ENCODE assay signal across 8 cellular contexts in genomic region chr15:66765478-66766281, GRCh38.
DNase-seq lines count a peak whose midpoint lies in the region; ATAC-seq and TF ChIP-seq lines count a peak whose summit lies in the region.

No MANE protein-coding gene starts in this region.

- H3K4me2 ChIP-seq in BLaER1 (peak overlapping the region; percentile 65), trophoblast cell (ENCODE audit: low read length) (no peak overlapping the region)

- no peaks in the 10 kb centered on the region for H3K27me3 ChIP-seq in BLaER1
- H3K27me3 ChIP-seq in trophoblast cell (ENCODE audit: insufficient read depth, low read length): no peaks in the 10 kb centered on the region

- H3K14ac ChIP-seq in trophoblast cell (ENCODE audit: low read length): no peak overlapping the region

- H4K91ac ChIP-seq in trophoblast cell (ENCODE audit: low read depth, low read length): no peak overlapping the region

- no peak overlapping the region for H3K18ac ChIP-seq in trophoblast cell (ENCODE audit: low read length)

- H4K20me1 ChIP-seq in BLaER1: no peaks in the 10 kb centered on the region

- TF ChIP-seq POLR2A in NB4 (IDR thresholded peaks at IDR 0.05; ENCODE audit: extremely low read depth, insufficient read length): no peak

- H2AFZ ChIP-seq in trophoblast cell (ENCODE audit: insufficient read depth, low read length, poor library complexity): no peak overlapping the region

- H3K36me3 ChIP-seq in BLaER1: no peaks in the 10 kb centered on the region
- H3K36me3 ChIP-seq in trophoblast cell (ENCODE audit: control insufficient read depth in 1 of 2, insufficient read depth in 2 of 2, low read length in 2 of 2): peaks cover 28 to 61% of the 10 kb centered on the region in 2 experiments

- no peak overlapping the region for H2BK12ac ChIP-seq in trophoblast cell (ENCODE audit: low read length)

- peaks cover 2% of the 10 kb centered on the region for H3K79me1 ChIP-seq in trophoblast cell (ENCODE audit: low read length)

- DNase-seq in NB4 (ENCODE audit: low read depth): peak; percentile 82
- no peak for DNase-seq in chondrocyte (ENCODE audit: low spot score)
- no peak for DNase-seq in trophoblast cell
- no peak for DNase-seq in activated CD8-positive, alpha-beta memory T cell treated with anti-CD3 and anti-CD28 coated beads for 24 hours

- no peaks in the 10 kb centered on the region for H3K9me3 Mint-ChIP-seq in chondrocyte (ENCODE audit: low read depth)

- H3K4me1 ChIP-seq in BLaER1: peaks cover 60% of the 10 kb centered on the region
- peaks cover 18 to 41% of the 10 kb centered on the region in 2 experiments for H3K4me1 ChIP-seq in trophoblast cell (ENCODE audit: control insufficient read depth in 1 of 2, insufficient read depth in 2 of 2, low read length in 2 of 2)

- H3K79me2 ChIP-seq in trophoblast cell (ENCODE audit: control insufficient read depth, insufficient read depth, low read length, poor library complexity): peaks cover 7% of the 10 kb centered on the region

- H3K4me3 ChIP-seq in BLaER1 (no peak overlapping the region), NB4 (ENCODE audit: low read depth, low read length) (no peak overlapping the region), trophoblast cell (ENCODE audit: low read depth, low read length) (no peak overlapping the region)

- peaks cover 64% of the 10 kb centered on the region for H3K4me1 Mint-ChIP-seq in chondrocyte (ENCODE audit: low read depth)

- no CpG with 5 or more reads among the region's 13 CpGs for WGBS in trophoblast cell (ENCODE audit: extremely low coverage, insufficient coverage, insufficient read length)

- H4K8ac ChIP-seq in trophoblast cell (ENCODE audit: low read depth, low read length): no peak overlapping the region

- no peak overlapping the region for H3K4ac ChIP-seq in trophoblast cell (ENCODE audit: low read depth, low read length)

- no peak overlapping the region for H4K12ac ChIP-seq in trophoblast cell (ENCODE audit: low read depth, low read length)

- no peaks in the 10 kb centered on the region for H3K36me3 Mint-ChIP-seq in chondrocyte (ENCODE audit: low read depth)

- no peaks in the 10 kb centered on the region for H3K27me3 Mint-ChIP-seq in chondrocyte (ENCODE audit: low read depth)

- H3K27ac Mint-ChIP-seq in chondrocyte (ENCODE audit: unreplicated experiment): peak overlapping the region; percentile 90

- no peak overlapping the region for H3K23ac ChIP-seq in trophoblast cell (ENCODE audit: low read length)

- H3K27ac ChIP-seq in BLaER1 (no peak overlapping the region), trophoblast cell (ENCODE audit: low read depth, low read length) (peak overlapping the region; percentile 19)

- H3K9me3 ChIP-seq in BLaER1 (no peaks in the 10 kb centered on the region), trophoblast cell (ENCODE audit: insufficient read depth, low read depth, low read length) (no peaks in the 10 kb centered on the region)

- ATAC-seq in GM21723 (IDR thresholded peaks at IDR 0.05; ENCODE audit: unreplicated experiment) (peak; percentile 61), HG03469 (IDR thresholded peaks at IDR 0.05; ENCODE audit: unreplicated experiment) (no peak), GM19351 (IDR thresholded peaks at IDR 0.05; ENCODE audit: unreplicated experiment) (no peak)

- H3K9ac ChIP-seq in BLaER1 (no peak overlapping the region), trophoblast cell (ENCODE audit: low read length) (no peak overlapping the region)

- no peak overlapping the region for H2BK120ac ChIP-seq in trophoblast cell (ENCODE audit: insufficient read depth, low read length, poor library complexity)

- H2BK5ac ChIP-seq in trophoblast cell (ENCODE audit: low read depth, low read length, poor library complexity): no peak overlapping the region

- peak overlapping the region; percentile 39 for H3K4me3 Mint-ChIP-seq in chondrocyte (ENCODE audit: unreplicated experiment)

- no peak overlapping the region for H2AK5ac ChIP-seq in trophoblast cell (ENCODE audit: low read length)

- no peak for TF ChIP-seq CTCF in NB4 (IDR thresholded peaks at IDR 0.05; ENCODE audit: low read depth, low read length)
- TF ChIP-seq CTCF in chondrocyte (IDR thresholded peaks at IDR 0.05): no peak
